ENCODE assay signal across 9 cellular contexts in the genomic region with DNA sequence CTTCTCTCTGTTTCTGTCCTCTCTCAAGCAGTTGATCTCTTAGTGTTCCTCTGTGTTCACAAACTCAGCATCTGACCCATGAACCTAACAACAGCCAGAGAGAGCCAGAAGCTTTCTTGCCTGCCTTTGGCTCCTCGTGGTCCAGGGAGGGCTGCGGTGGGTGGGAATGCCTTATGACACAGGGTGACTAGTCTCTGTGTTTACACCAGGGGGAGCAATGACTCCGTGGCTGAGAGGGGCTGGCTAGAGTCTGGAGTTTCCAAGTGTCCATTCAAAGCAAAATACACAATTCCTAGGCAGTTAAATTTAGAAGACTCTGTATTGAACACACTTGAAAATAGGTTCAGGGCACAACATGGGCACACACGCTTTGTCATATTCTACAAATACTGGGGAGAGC.
DNase-seq lines count a peak whose midpoint lies in the region; ATAC-seq lines count a peak whose summit lies in the region.
"Had no signal": no experiment of that assay in that cellular context is flagged by ENCODE, and none has a peak within 500 bp of the region (broad histone marks: within the 10 kb centered on the region; RNA-seq: fewer than 3 reads in every experiment).

No MANE protein-coding gene starts in this region.

- peak; percentile 61 for ATAC-seq in HG02763 (IDR thresholded peaks at IDR 0.05; ENCODE audit: unreplicated experiment)
- ATAC-seq in effector memory CD8-positive, alpha-beta T cell (replicated peaks) = no peak

- H3K9me3 Mint-ChIP-seq in effector memory CD8-positive, alpha-beta T cell = peaks cover 3 to 12% of the 10 kb centered on the region in 2 donors

- H3K4me3 Mint-ChIP-seq in effector memory CD8-positive, alpha-beta T cell = no peak overlapping the region
- H3K4me3 Mint-ChIP-seq: CD4-positive, CD25-positive, alpha-beta regulatory T cell had no signal

- H3K27ac Mint-ChIP-seq in effector memory CD8-positive, alpha-beta T cell = no peak overlapping the region
- H3K27ac Mint-ChIP-seq: CD4-positive, CD25-positive, alpha-beta regulatory T cell had no signal

- H3K27me3 Mint-ChIP-seq in effector memory CD8-positive, alpha-beta T cell = no peaks in the 10 kb centered on the region
- H3K27me3 Mint-ChIP-seq: CD4-positive, CD25-positive, alpha-beta regulatory T cell had no signal

- H3K36me3 Mint-ChIP-seq in effector memory CD8-positive, alpha-beta T cell (ENCODE audit: insufficient read depth) = no peaks in the 10 kb centered on the region
- H3K36me3 Mint-ChIP-seq: CD4-positive, CD25-positive, alpha-beta regulatory T cell had no signal

- no peaks in the 10 kb centered on the region for H3K4me1 Mint-ChIP-seq in effector memory CD8-positive, alpha-beta T cell (ENCODE audit: low read depth in 2 of 2)
- H3K4me1 Mint-ChIP-seq: CD4-positive, CD25-positive, alpha-beta regulatory T cell had no signal

- in situ Hi-C loops in SK-MEL-5 (cut with HindIII; ENCODE audit: low pct_unique_long_range_greater_than_20kb, low sequenced_read_pairs) = no loop called here

- DNase-seq in NCI-H2107 treated with DMSO at 0.1 percent for 48 hours (lab: John Stamatoyannopoulos, UW; ENCODE audit: unreplicated experiment) = peak; percentile 6
- no peak for DNase-seq in NCI-H2107 (lab: John Stamatoyannopoulos, UW)
- peak; percentile 72 for DNase-seq in SK-MEL-5 (ENCODE audit: low read depth, low spot score)
- DNase-seq in foreskin melanocyte = peak; percentile 29
- peak; percentile 29 for DNase-seq in pons (ENCODE audit: low spot score)
- no peak for DNase-seq in effector memory CD8-positive, alpha-beta T cell
- no peak for DNase-seq in stimulated activated CD4-positive, alpha-beta T cell treated with anti-CD3 and anti-CD28 coated beads, Interleukin-4, amount 100 ng/mL, for 24 hours
- DNase-seq: CD4-positive, CD25-positive, alpha-beta regulatory T cell had no signal

Comparison
In these comparisons a context has a peak if more than half of its experiments do, and no peak if none do; other contexts are left out.
1. DNase-seq: peak in NCI-H2107 treated with DMSO at 0.1 percent for 48 hours (single experiment), SK-MEL-5 (single experiment), foreskin melanocyte (single experiment) and pons (single experiment); none in NCI-H2107 (single experiment), effector memory CD8-positive, alpha-beta T cell (0 of 3) and stimulated activated CD4-positive, alpha-beta T cell treated with anti-CD3 and anti-CD28 coated beads, Interleukin-4, amount 100 ng/mL, for 24 hours (single experiment).